In the genomic region with DNA sequence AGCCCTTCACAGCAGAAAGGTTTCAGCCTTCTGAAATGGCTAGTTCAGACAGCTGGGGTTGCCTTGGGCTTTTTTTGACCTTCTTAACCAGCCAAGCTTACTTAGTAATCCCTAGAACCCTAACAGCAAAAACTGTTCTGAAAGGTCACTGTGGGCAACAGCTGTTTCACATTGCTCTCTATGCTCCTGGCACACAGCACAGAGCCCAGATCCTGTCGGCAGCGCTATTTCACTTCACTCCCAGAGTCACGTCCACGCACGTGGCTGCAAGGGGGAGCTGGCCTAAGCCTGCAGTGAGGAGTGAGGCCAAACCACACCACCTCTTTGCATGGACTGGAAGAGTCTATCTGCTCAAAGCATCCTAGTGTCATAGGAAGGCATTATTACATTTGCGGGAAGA, we compare ENCODE assay signal across 11 cellular contexts. TPM values are rescaled to one million over a fixed set of nuclear protein-coding genes. Genes with fewer than 3 reads are reported as not detected.
DNase-seq lines count a peak whose midpoint lies in the region; ATAC-seq, FAIRE-seq and TF ChIP-seq lines count a peak whose summit lies in the region.
"Had no signal": no experiment of that assay in that cellular context is flagged by ENCODE, and none has a peak within 500 bp of the region (broad histone marks: within the 10 kb centered on the region; RNA-seq: fewer than 3 reads in every experiment).

No MANE protein-coding gene starts in this region.

- no peaks in the 10 kb centered on the region for H4K20me1 ChIP-seq in GM12878 (ENCODE audit: control insufficient read depth, insufficient read depth)
- H4K20me1 ChIP-seq in HepG2 (ENCODE audit: insufficient read depth, low read length) = peaks cover 2% of the 10 kb centered on the region; the same call in 1 of the 2 replicates

- DNase-seq in GM10266 (ENCODE audit: extremely low spot score) (no peak), GM12878 (ENCODE audit: low read depth, low spot score) (peak; percentile 87), HepG2 (ENCODE audit: low spot score) (no peak), NCI-H1694 (lab: John Stamatoyannopoulos, UW) (no peak), spleen (no peak), NCI-H1436 treated with DMSO at 0.1 percent for 48 hours (lab: John Stamatoyannopoulos, UW) (no peak)
- DNase-seq: activated gamma-delta T cell, AML-193, NCI-H1417 had no signal

- H3K4me1 ChIP-seq in GM12878 (ENCODE audit: control insufficient read depth, insufficient read depth, low read length) = peaks cover 77% of the 10 kb centered on the region
- H3K4me1 ChIP-seq in HepG2 (ENCODE audit: insufficient read depth, low read length) = peaks cover 10% of the 10 kb centered on the region
- H3K4me1 ChIP-seq in spleen = peaks cover 0 to 13% (median 9%) of the 10 kb centered on the region in 6 donors

- BruUV-seq in GM12878 (replicated peaks; lab: Mats Ljungman, UMichigan) = no TSS peak
- BruUV-seq in HepG2 (replicated peaks; lab: Mats Ljungman, UMichigan) = no TSS peak

- peaks cover 0 to 4% of the 10 kb centered on the region in 2 experiments; a peak in 2 of 4 replicates for H3K36me3 ChIP-seq in GM12878 (ENCODE audit: control insufficient read depth in 2 of 2, insufficient read depth in 2 of 2, low read length in 1 of 2)
- H3K36me3 ChIP-seq in HepG2 (replicated peaks in 1 of 2; ENCODE audit: control insufficient read depth in 1 of 2, insufficient read depth in 2 of 2, low read length in 2 of 2) = no peaks in the 10 kb centered on the region
- peaks cover 0 to 6% (median 0%) of the 10 kb centered on the region in 6 donors for H3K36me3 ChIP-seq in spleen

- 6% methylated on average over 6 of the region's 6 CpGs for WGBS in GM12878 (ENCODE audit: insufficient coverage, insufficient replicate concordance, low lambda C conversion rate, missing lambda C conversion rate)
- 92% methylated on average over 4 of the region's 6 CpGs for WGBS in HepG2 (ENCODE audit: low lambda C conversion rate)
- WGBS in spleen, 5 donors = 69 to 84% (median 71%) methylated on average over 6 of the region's 6 CpGs

- TF ChIP-seq RAD21 in GM12878 (IDR thresholded peaks at IDR 0.05; ENCODE audit: insufficient read depth, low read depth, low read length) (no peak), HepG2 (CRISPR knock-in tag; IDR thresholded peaks at IDR 0.05) (no peak)

- H3K27me3 ChIP-seq in GM12878 (replicated peaks in 1 of 2; ENCODE audit: control insufficient read depth in 2 of 2, insufficient read depth in 2 of 2, low read length in 1 of 2) (no peaks in the 10 kb centered on the region), HepG2 (ENCODE audit: control insufficient read depth in 1 of 2, insufficient read depth in 2 of 2, low read length in 2 of 2) (no peaks in the 10 kb centered on the region), spleen (replicated peaks in 1 of 7) (no peaks in the 10 kb centered on the region)

- peak in 1 of 2 experiments; percentile 61; a peak in 1 of 4 replicates for TF ChIP-seq EP300 in GM12878 (IDR thresholded peaks at IDR 0.05; ENCODE audit: borderline replicate concordance in 1 of 2, control insufficient read depth in 1 of 2, low read depth in 2 of 2, low read length in 2 of 2)
- TF ChIP-seq EP300 in HepG2 (IDR thresholded peaks at IDR 0.05; ENCODE audit: low read depth in 2 of 2, low read length in 2 of 2) = no peak
- TF ChIP-seq EP300 in HepG2 (CRISPR knock-in tag; IDR thresholded peaks at IDR 0.05; ENCODE audit: borderline replicate concordance) = no peak

- peaks cover 2% of the 10 kb centered on the region; the same call in 2 of the 3 replicates for H3K9me3 ChIP-seq in GM12878 (replicated peaks; ENCODE audit: control insufficient read depth, insufficient read depth, low read length)
- no peaks in the 10 kb centered on the region for H3K9me3 ChIP-seq in HepG2 (ENCODE audit: low read length)
- no peaks in the 10 kb centered on the region for H3K9me3 ChIP-seq in spleen

- H3K4me2 ChIP-seq in GM12878 (ENCODE audit: control insufficient read depth, insufficient read depth) (peak overlapping the region; percentile 36), HepG2 (ENCODE audit: low read depth, low read length) (no peak overlapping the region)

- peak; percentile 4 for TF ChIP-seq CTCF in GM10266 (IDR thresholded peaks at IDR 0.05; ENCODE audit: control insufficient read depth, insufficient read depth, low read depth, missing control alignments)
- no peak for TF ChIP-seq CTCF in GM12878 (IDR thresholded peaks at IDR 0.05 in 2 of 3, conservative IDR thresholded peaks at IDR 0.05 in 1 of 3; ENCODE audit: control insufficient read depth in 2 of 3, extremely low read depth in 1 of 3, insufficient read depth in 1 of 3, low read depth in 3 of 3, low read length in 3 of 3)
- no peak for TF ChIP-seq CTCF in HepG2 (CRISPR knock-in tag; IDR thresholded peaks at IDR 0.05)
- no peak for TF ChIP-seq CTCF in spleen (IDR thresholded peaks at IDR 0.05 in 8 of 11, conservative IDR thresholded peaks at IDR 0.05 in 3 of 11)

- RAD21 ChIA-PET in GM12878 (lab: Charles Lee; ENCODE audit: unreplicated experiment) = interaction anchor here (0.9 to 10.2 kb wide), 12 partner anchors 10 to 376 kb away, joined by 3 to 127 read pairs (median 5); a partner anchor contains a TSS

- peaks cover 33% of the 10 kb centered on the region for H3K79me2 ChIP-seq in GM12878 (ENCODE audit: control insufficient read depth, insufficient read depth, low read length)
- peaks cover 2% of the 10 kb centered on the region for H3K79me2 ChIP-seq in HepG2 (ENCODE audit: insufficient read depth, low read length)

- no peak overlapping the region for H3K4me3 ChIP-seq in GM12878
- H3K4me3 ChIP-seq in HepG2 (replicated peaks in 1 of 3; ENCODE audit: insufficient read depth in 1 of 3, low read depth in 2 of 3, low read length in 3 of 3) = no peak overlapping the region
- no peak overlapping the region for H3K4me3 ChIP-seq in spleen

- ATAC-seq in GM21360 (IDR thresholded peaks at IDR 0.05; ENCODE audit: unreplicated experiment) = peak; percentile 60
- ATAC-seq in HG03097 (IDR thresholded peaks at IDR 0.05; ENCODE audit: low FRiP score, unreplicated experiment) = peak; percentile 55
- peak; percentile 77 for ATAC-seq in GM12878
- ATAC-seq in HepG2 = no peak

- FAIRE-seq in GM12878 (lab: Jason Lieb, UNC) (peak; percentile 83), HepG2 (lab: Jason Lieb, UNC) (no peak)

- POLR2A ChIA-PET in GM12878 (lab: Charles Lee) = interaction anchor here (0.6 to 10.2 kb wide), 7 partner anchors 18 to 32 kb away, joined by 3 to 117 read pairs (median 4); a partner anchor contains a TSS
- POLR2A ChIA-PET in HepG2 (lab: Yijun Ruan, JAX) = no interaction called here

- SMC1A ChIA-PET in GM12878 (lab: Charles Lee; ENCODE audit: uncharacterized antibody, unreplicated experiment) = interaction anchor here (0.7 to 3.6 kb wide), 17 partner anchors 9 to 376 kb away, joined by 3 to 39 read pairs (median 6); a partner anchor contains a TSS

- CTCF ChIA-PET in GM12878 (lab: Yijun Ruan, JAX) = interaction anchor here (0.8 to 3.0 kb wide), 9 partner anchors 8 to 64 kb away, joined by 3 to 14 read pairs (median 4); no protein-coding TSS in a partner anchor
- CTCF ChIA-PET in HepG2 (lab: Yijun Ruan, JAX; ENCODE audit: low intra/inter-chr PET ratio, low total read pairs) = no interaction called here

- H2AFZ ChIP-seq in GM12878 (ENCODE audit: control insufficient read depth, low read depth, low read length) = no peak overlapping the region
- H2AFZ ChIP-seq in HepG2 (ENCODE audit: low read length) = no peak overlapping the region

- intact Hi-C loops in GM12878 (cut with micrococcal nuclease; ENCODE audit: unreplicated experiment) (loop anchor here (1.0 to 2.0 kb wide), 2 partner anchors 17 to 56 kb away; no protein-coding TSS in a partner anchor), HepG2 (cut with micrococcal nuclease; ENCODE audit: unreplicated experiment) (no loop called here), spleen (cut with DNase I; ENCODE audit: low total_unique reads) (no loop called here)

- TF ChIP-seq POLR2A in GM12878 (IDR thresholded peaks at IDR 0.05; ENCODE audit: low read depth, low read length) (0 out of 2 replicates have a peak, but pooled peaks have one; percentile 37), HepG2 (IDR thresholded peaks at IDR 0.05; ENCODE audit: insufficient read depth in 1 of 2, low read depth in 2 of 2, low read length in 2 of 2) (no peak), spleen (IDR thresholded peaks at IDR 0.05) (no peak)

- H3K9ac ChIP-seq in GM12878 (ENCODE audit: control insufficient read depth, insufficient read depth, low read length) (peak overlapping the region; percentile 46), HepG2 (ENCODE audit: insufficient read depth, low read depth, low read length) (no peak overlapping the region)

- peak overlapping the region; percentile 76 for H3K27ac ChIP-seq in GM12878 (ENCODE audit: control insufficient read depth, insufficient read depth)
- H3K27ac ChIP-seq in HepG2 (ENCODE audit: extremely low read length, insufficient read depth, low read length) = no peak overlapping the region
- H3K27ac ChIP-seq in spleen = no peak overlapping the region

- in situ Hi-C loops in GM12878 (cut with MboI) (no loop called here), HepG2 (cut with HindIII; ENCODE audit: extremely low pct_ligation_motif_present, low pct_unique_long_range_greater_than_20kb) (no loop called here)

RNA-seq across cellular contexts. Expression of a gene that starts 32.0 kb away (rescaled TPM):
- 41.8 and 44.8 TPM in 2 replicates for total RNA-seq in GM12878 (2013; cell fraction: nucleolus; rRNA removed)
- total RNA-seq in GM12878 (2014; rRNA removed) (4.6 and 4.8 TPM in 2 replicates), GM12878 (2014; rRNA removed; fragmentation: Illumina TruSeq; extraction: Trizol) (5.1 and 5.3 TPM in 2 replicates), GM12878 (2021) (5.3 and 6.1 TPM in 2 replicates), HepG2 (2016; rRNA removed; fragmentation: Illumina TruSeq; extraction: Trizol) (1.5 and 2.0 TPM in 2 replicates), spleen (10 to 100 TPM in 2 of 7 donors, 1 to 10 TPM in 5; 5.3 to 11.9 (median 8.1) TPM)
- 8.9 TPM for polyA plus RNA-seq in GM12878 (2011; ENCODE audit: low read depth)
- polyA plus RNA-seq in GM12878 (2011; rRNA removed) (19.4 and 19.6 TPM in 2 replicates), GM12878 (2014; fragmentation: Illumina TruSeq; extraction: Trizol) (7.0 and 7.2 TPM in 2 replicates), GM12878 (2014; fragmentation: Nextera tagmentation; extraction: Ambion mirVana) (1 to 10 TPM; 1.6 to 1.7 TPM), GM12878 (2014; rRNA removed) (2.4 and 3.2 TPM in 2 replicates), GM12878 (2016; fragmentation: Nextera tagmentation; extraction: Ambion mirVana) (1 to 10 TPM; 3.4 to 4.8 TPM), HepG2 (2011; rRNA removed) (0.87 and 0.88 TPM in 2 replicates), spleen (1 to 10 TPM; 1.3 to 1.8 (median 1.6) TPM)
- 14.9 and 16.4 TPM in 2 replicates for polyA plus RNA-seq in GM12878 (2011; cell fraction: cytosol; rRNA removed)
- polyA plus RNA-seq in GM12878 (2011; cell fraction: nucleus; rRNA removed) = 11.4 and 13.1 TPM in 2 replicates
- polyA plus RNA-seq in GM12878 (2012) = 7.6 and 10.6 TPM in 2 replicates
- 43.4 and 45.0 TPM in 2 replicates for polyA minus RNA-seq in GM12878 (2011; rRNA and poly(A)+ RNA removed)
- 11.5 and 12.5 TPM in 2 replicates for polyA minus RNA-seq in GM12878 (2011; cell fraction: cytosol; rRNA and poly(A)+ RNA removed)
- 16.2 and 23.8 TPM in 2 replicates for polyA minus RNA-seq in GM12878 (2011; cell fraction: nucleus; rRNA and poly(A)+ RNA removed)
- total RNA-seq in HepG2 (2016; cell fraction: cytosol; rRNA removed; fragmentation: Illumina TruSeq; extraction: Trizol; ENCODE audit: low read depth) = 0.40 and 0.53 TPM in 2 replicates
- 1.6 and 2.1 TPM in 2 replicates for total RNA-seq in HepG2 (2016; cell fraction: insoluble cytoplasmic fraction; rRNA removed; fragmentation: Illumina TruSeq; extraction: Trizol)
- total RNA-seq in HepG2 (2016; cell fraction: membrane; rRNA removed; fragmentation: Illumina TruSeq; extraction: Trizol) = 1.9 TPM in 2 replicates
- 1.4 and 1.7 TPM in 2 replicates for total RNA-seq in HepG2 (2016; cell fraction: nucleus; rRNA removed; fragmentation: Illumina TruSeq; extraction: Trizol)
- 0.60 and 0.95 TPM in 2 replicates for polyA plus RNA-seq in HepG2 (2011; cell fraction: cytosol; rRNA removed)
- polyA plus RNA-seq in HepG2 (2011; cell fraction: nucleus; rRNA removed) = 0.32 and 0.54 TPM in 2 replicates
- polyA plus RNA-seq in HepG2 (2012) = 1.0 and 1.2 TPM in 2 replicates
- 0.45 and 0.62 TPM in 2 replicates for polyA plus RNA-seq in HepG2 (2016; cell fraction: cytosol; fragmentation: Illumina TruSeq; extraction: Trizol; ENCODE audit: low read depth)
- polyA plus RNA-seq in HepG2 (2016; cell fraction: insoluble cytoplasmic fraction; fragmentation: Illumina TruSeq; extraction: Trizol; ENCODE audit: low read depth) = 2.5 TPM in 2 replicates
- polyA plus RNA-seq in HepG2 (2016; cell fraction: membrane; fragmentation: Illumina TruSeq; extraction: Trizol; ENCODE audit: low read depth) = 1.7 and 2.0 TPM in 2 replicates
- 1.5 and 1.7 TPM in 2 replicates for polyA plus RNA-seq in HepG2 (2016; cell fraction: nucleus; fragmentation: Illumina TruSeq; extraction: Trizol; ENCODE audit: insufficient read depth, low read depth)
- 2.4 and 36.0 TPM in 2 replicates for polyA minus RNA-seq in HepG2 (2011; rRNA and poly(A)+ RNA removed; ENCODE audit: low replicate concordance)
- 1.2 and 2.6 TPM in 2 replicates for polyA minus RNA-seq in HepG2 (2011; cell fraction: cytosol; rRNA and poly(A)+ RNA removed)
- polyA minus RNA-seq in HepG2 (2011; cell fraction: nucleus; rRNA and poly(A)+ RNA removed) = 1.0 and 2.4 TPM in 2 replicates

RNA-seq across cellular contexts. Expression of a gene that starts 32.4 kb away (rescaled TPM):
- 37.5 and 37.8 TPM in 2 replicates for total RNA-seq in GM12878 (2013; cell fraction: nucleolus; rRNA removed)
- total RNA-seq in GM12878 (2014; rRNA removed) (30.8 and 33.5 TPM in 2 replicates), GM12878 (2014; rRNA removed; fragmentation: Illumina TruSeq; extraction: Trizol) (35.6 and 38.6 TPM in 2 replicates), GM12878 (2021) (51.6 and 58.6 TPM in 2 replicates), HepG2 (2016; rRNA removed; fragmentation: Illumina TruSeq; extraction: Trizol) (7.5 and 16.3 TPM in 2 replicates), spleen (10 to 100 TPM; 19.6 to 27.2 (median 22.0) TPM)
- 29.9 TPM for polyA plus RNA-seq in GM12878 (2011; ENCODE audit: low read depth)
- polyA plus RNA-seq in GM12878 (2011; rRNA removed) (81.2 and 89.2 TPM in 2 replicates), GM12878 (2014; fragmentation: Illumina TruSeq; extraction: Trizol) (61.2 and 62.5 TPM in 2 replicates), GM12878 (2014; fragmentation: Nextera tagmentation; extraction: Ambion mirVana) (10 to 100 TPM; 68.9 to 83.5 TPM), GM12878 (2014; rRNA removed) (46.3 and 58.9 TPM in 2 replicates), GM12878 (2016; fragmentation: Nextera tagmentation; extraction: Ambion mirVana) (10 to 100 TPM; 61.0 to 64.7 TPM), HepG2 (2011; rRNA removed) (17.7 and 23.5 TPM in 2 replicates), spleen (10 to 100 TPM in 1 of 3 donors, 1 to 10 TPM in 2; 9.2 to 11.9 (median 9.4) TPM)
- 61.1 and 61.2 TPM in 2 replicates for polyA plus RNA-seq in GM12878 (2011; cell fraction: cytosol; rRNA removed)
- polyA plus RNA-seq in GM12878 (2011; cell fraction: nucleus; rRNA removed) = 32.2 and 34.9 TPM in 2 replicates
- polyA plus RNA-seq in GM12878 (2012) = 35.7 and 40.1 TPM in 2 replicates
- polyA minus RNA-seq in GM12878 (2011; rRNA and poly(A)+ RNA removed) = 69.1 and 71.5 TPM in 2 replicates
- polyA minus RNA-seq in GM12878 (2011; cell fraction: cytosol; rRNA and poly(A)+ RNA removed) = 14.2 and 20.7 TPM in 2 replicates
- polyA minus RNA-seq in GM12878 (2011; cell fraction: nucleus; rRNA and poly(A)+ RNA removed) = 23.2 and 33.6 TPM in 2 replicates
- 1.9 and 2.0 TPM in 2 replicates for total RNA-seq in HepG2 (2016; cell fraction: cytosol; rRNA removed; fragmentation: Illumina TruSeq; extraction: Trizol; ENCODE audit: low read depth)
- 7.1 and 17.4 TPM in 2 replicates for total RNA-seq in HepG2 (2016; cell fraction: insoluble cytoplasmic fraction; rRNA removed; fragmentation: Illumina TruSeq; extraction: Trizol)
- total RNA-seq in HepG2 (2016; cell fraction: membrane; rRNA removed; fragmentation: Illumina TruSeq; extraction: Trizol) = 8.8 and 9.0 TPM in 2 replicates
- 7.7 and 8.1 TPM in 2 replicates for total RNA-seq in HepG2 (2016; cell fraction: nucleus; rRNA removed; fragmentation: Illumina TruSeq; extraction: Trizol)
- polyA plus RNA-seq in HepG2 (2011; cell fraction: cytosol; rRNA removed) = 17.5 and 21.4 TPM in 2 replicates
- 5.4 and 6.3 TPM in 2 replicates for polyA plus RNA-seq in HepG2 (2011; cell fraction: nucleus; rRNA removed)
- 17.4 and 19.4 TPM in 2 replicates for polyA plus RNA-seq in HepG2 (2012)
- polyA plus RNA-seq in HepG2 (2016; cell fraction: cytosol; fragmentation: Illumina TruSeq; extraction: Trizol; ENCODE audit: low read depth) = 3.0 and 3.9 TPM in 2 replicates
- polyA plus RNA-seq in HepG2 (2016; cell fraction: insoluble cytoplasmic fraction; fragmentation: Illumina TruSeq; extraction: Trizol; ENCODE audit: low read depth) = 32.6 and 35.0 TPM in 2 replicates
- 10.4 and 10.6 TPM in 2 replicates for polyA plus RNA-seq in HepG2 (2016; cell fraction: membrane; fragmentation: Illumina TruSeq; extraction: Trizol; ENCODE audit: low read depth)
- 11.5 and 12.1 TPM in 2 replicates for polyA plus RNA-seq in HepG2 (2016; cell fraction: nucleus; fragmentation: Illumina TruSeq; extraction: Trizol; ENCODE audit: insufficient read depth, low read depth)
- polyA minus RNA-seq in HepG2 (2011; rRNA and poly(A)+ RNA removed; ENCODE audit: low replicate concordance) = 18.1 and 31.8 TPM in 2 replicates
- 10.1 and 12.8 TPM in 2 replicates for polyA minus RNA-seq in HepG2 (2011; cell fraction: cytosol; rRNA and poly(A)+ RNA removed)
- polyA minus RNA-seq in HepG2 (2011; cell fraction: nucleus; rRNA and poly(A)+ RNA removed) = 14.5 and 17.7 TPM in 2 replicates
